Comparison of ENCODE assay signal across 8 cellular contexts in the genomic region with DNA sequence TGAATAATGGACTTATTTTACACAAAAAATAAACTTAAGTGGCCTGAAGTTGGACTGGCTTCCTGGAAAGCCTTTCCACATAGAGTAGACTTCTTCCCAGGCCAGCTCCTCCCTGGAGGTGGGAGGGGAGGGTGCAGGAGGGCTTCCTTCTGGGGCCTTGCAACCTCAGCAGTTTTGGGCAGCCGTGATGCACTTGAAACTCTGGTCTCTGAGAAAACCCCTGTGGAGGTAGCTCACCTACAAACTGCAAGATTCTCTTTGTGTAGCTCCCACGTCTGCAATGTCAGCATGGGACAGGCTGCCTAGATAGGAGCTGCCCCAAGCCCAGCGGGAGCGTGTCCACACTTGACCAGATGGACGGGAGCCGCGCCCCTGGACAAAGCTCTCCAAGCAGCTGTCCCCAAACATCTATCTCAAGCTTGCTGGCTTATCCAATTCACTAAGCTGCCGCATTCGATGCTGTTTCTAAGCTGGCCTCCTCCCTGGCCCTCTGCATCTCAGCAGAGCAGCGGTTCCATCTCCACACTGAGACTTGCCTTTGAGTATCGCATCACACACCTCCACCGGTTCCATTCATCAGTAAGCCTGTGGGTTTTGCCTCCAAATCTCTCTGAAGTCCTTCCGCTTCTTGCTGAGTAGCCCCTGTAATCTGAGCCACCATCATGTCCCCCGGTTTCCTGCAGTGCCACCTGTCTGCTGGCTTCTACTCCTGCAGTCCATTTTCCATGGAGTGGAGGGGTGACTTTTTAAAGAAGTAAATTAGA. TPM values are rescaled to one million over a fixed set of nuclear protein-coding genes. Genes with fewer than 3 reads are reported as not detected.
DNase-seq lines count a peak whose midpoint lies in the region; ATAC-seq, FAIRE-seq and TF ChIP-seq lines count a peak whose summit lies in the region.

No MANE protein-coding gene starts in this region.

- no peak overlapping the region for H3K4me3 ChIP-seq in astrocyte (ENCODE audit: insufficient read depth, low read depth, low read length)
- H3K4me3 ChIP-seq in keratinocyte (ENCODE audit: control insufficient read depth in 2 of 3, extremely low read depth in 1 of 3, insufficient read depth in 2 of 3, low read depth in 1 of 3, low read length in 3 of 3), result peak overlapping the region in 1 of 3 experiments; percentile 58
- H3K4me3 ChIP-seq in stomach smooth muscle (ENCODE audit: low read length in 2 of 2), result peak overlapping the region; percentile 38 to 66

- H4K20me1 ChIP-seq in astrocyte (ENCODE audit: insufficient read depth, low read length) (peaks cover 30% of the 10 kb centered on the region), keratinocyte (ENCODE audit: control insufficient read depth, extremely low read depth, insufficient read depth, low read length) (peaks cover 16% of the 10 kb centered on the region)

- H3K9me3 Mint-ChIP-seq in astrocyte (ENCODE audit: unreplicated experiment), result peaks cover 4% of the 10 kb centered on the region

- H3K36me3 Mint-ChIP-seq in astrocyte (ENCODE audit: low read depth, unreplicated experiment), result no peaks in the 10 kb centered on the region

- TF ChIP-seq CTCF in astrocyte (IDR thresholded peaks at IDR 0.05; ENCODE audit: insufficient read depth, low read depth, low read length) (peak; percentile 28), keratinocyte (optimal IDR thresholded peaks at IDR 0.05 in 1 of 3, IDR thresholded peaks at IDR 0.05 in 1 of 3, conservative IDR thresholded peaks at IDR 0.05 in 1 of 3; ENCODE audit: extremely low read depth in 1 of 3, insufficient read depth in 2 of 3, low read length in 3 of 3) (peak; percentile 31 to 56 (median 48))

- H3K27ac ChIP-seq in astrocyte (ENCODE audit: low read depth, low read length) (peak overlapping the region; percentile 42), keratinocyte (ENCODE audit: control insufficient read depth, insufficient read depth, low read length) (peak overlapping the region; percentile 83), stomach smooth muscle (ENCODE audit: low read length) (peak overlapping the region; percentile 62)

- H3K79me2 ChIP-seq in astrocyte (ENCODE audit: insufficient read depth, low read length) (peaks cover 32% of the 10 kb centered on the region), keratinocyte (ENCODE audit: control insufficient read depth, insufficient read depth, low read length) (peaks cover 33% of the 10 kb centered on the region)

- H3K9ac ChIP-seq in astrocyte (ENCODE audit: low read length) (peak overlapping the region; percentile 46), keratinocyte (ENCODE audit: control insufficient read depth, extremely low read depth, insufficient read depth, low read length) (peak overlapping the region; percentile 71), stomach smooth muscle (ENCODE audit: low read length in 2 of 2) (peak overlapping the region; percentile 50 to 78)

- H3K27me3 ChIP-seq in astrocyte (ENCODE audit: insufficient read depth, low read length), result no peaks in the 10 kb centered on the region
- H3K27me3 ChIP-seq in keratinocyte (ENCODE audit: control insufficient read depth, extremely low read depth, insufficient read depth, low read length), result no peaks in the 10 kb centered on the region
- H3K27me3 ChIP-seq in stomach smooth muscle (ENCODE audit: control insufficient read depth in 1 of 2, insufficient read depth in 2 of 2, low read length in 2 of 2), result no peaks in the 10 kb centered on the region

- no peaks in the 10 kb centered on the region for H3K27me3 Mint-ChIP-seq in astrocyte (ENCODE audit: low read depth, unreplicated experiment)

- H3K4me1 Mint-ChIP-seq in astrocyte (ENCODE audit: low read depth, unreplicated experiment), result peaks cover 36% of the 10 kb centered on the region

- H3K4me2 ChIP-seq in astrocyte (ENCODE audit: low read length) (peak overlapping the region; percentile 78), keratinocyte (ENCODE audit: control insufficient read depth, extremely low read depth, insufficient read depth, low read depth, low read length) (peak overlapping the region; percentile 93)

- dilution Hi-C loops in keratinocyte (cut with MboI; ENCODE audit: extremely low pct_ligation_motif_present, low sequenced_read_pairs), result no loop called here

- H3K4me3 Mint-ChIP-seq in astrocyte (ENCODE audit: unreplicated experiment), result peak overlapping the region; percentile 54

- H3K36me3 ChIP-seq in astrocyte (ENCODE audit: insufficient read depth, low read length) (no peaks in the 10 kb centered on the region), keratinocyte (ENCODE audit: control insufficient read depth in 2 of 2, extremely low read depth in 1 of 2, insufficient read depth in 2 of 2, low read length in 2 of 2) (no peaks in the 10 kb centered on the region), stomach smooth muscle (ENCODE audit: control insufficient read depth in 2 of 2, insufficient read depth in 2 of 2, low read length in 2 of 2) (no peaks in the 10 kb centered on the region)

- H2AFZ ChIP-seq in astrocyte (ENCODE audit: low read depth, low read length), result peak overlapping the region; percentile 70
- peak overlapping the region; percentile 67 for H2AFZ ChIP-seq in keratinocyte (ENCODE audit: control insufficient read depth, low read length)

- FAIRE-seq in astrocyte (lab: Jason Lieb, UNC) (no peak), keratinocyte (lab: Jason Lieb, UNC) (no peak)

- H3K9me1 ChIP-seq in keratinocyte (ENCODE audit: control insufficient read depth, extremely low read depth, insufficient read depth, low read length), result peaks cover 3% of the 10 kb centered on the region

- H3K27ac Mint-ChIP-seq in astrocyte (ENCODE audit: unreplicated experiment), result peak overlapping the region; percentile 85

- H3K4me1 ChIP-seq in astrocyte (ENCODE audit: insufficient read depth, low read length) (peaks cover 27% of the 10 kb centered on the region), keratinocyte (ENCODE audit: control insufficient read depth, extremely low read depth, insufficient read depth, low read length) (peaks cover 58% of the 10 kb centered on the region), stomach smooth muscle (ENCODE audit: control insufficient read depth, insufficient read depth, low read length) (peaks cover 45% of the 10 kb centered on the region)

- ATAC-seq in GM21390 (IDR thresholded peaks at IDR 0.05; ENCODE audit: unreplicated experiment), result no peak

- H3K9me3 ChIP-seq in astrocyte (ENCODE audit: insufficient read depth, low read depth, low read length) (no peaks in the 10 kb centered on the region), keratinocyte (ENCODE audit: control insufficient read depth, low read depth, low read length) (no peaks in the 10 kb centered on the region), stomach smooth muscle (ENCODE audit: control insufficient read depth in 2 of 2, low read length in 2 of 2) (no peaks in the 10 kb centered on the region)

- DNase-seq in stimulated activated naive CD4-positive, alpha-beta T cell (lab: John Stamatoyannopoulos, UW), result peak in 4 of 6 experiments; percentile 13 to 39 (median 24)
- no peak for DNase-seq in stimulated activated naive CD4-positive, alpha-beta T cell treated with Interleukin-2 at 50 U/mL for 16 hours (lab: John Stamatoyannopoulos, UW)
- DNase-seq in NCI-H510A (lab: John Stamatoyannopoulos, UW) (peak; percentile 36), astrocyte (ENCODE audit: low read depth) (peak; percentile 34), keratinocyte (ENCODE audit: low read depth, low spot score) (no peak), NCI-H1105 treated with DMSO at 0.1 percent for 48 hours (lab: John Stamatoyannopoulos, UW) (no peak)

RNA-seq across cellular contexts. Expression of gene LPIN1, which starts 1.6 kb away (rescaled TPM):
- 16.1 and 23.4 TPM in 2 replicates for total RNA-seq in astrocyte
- polyA plus RNA-seq in keratinocyte, result 38.9 to 81.7 TPM (median 79.6 TPM) in 3 replicates
- polyA plus RNA-seq in keratinocyte (2011; ENCODE audit: low read depth), result 7.5 TPM
- 27.8 and 38.7 TPM in 2 replicates for polyA plus RNA-seq in keratinocyte (2011; cell fraction: cytosol; rRNA removed)
- 94.9 and 97.4 TPM in 2 replicates for polyA plus RNA-seq in keratinocyte (2011; cell fraction: nucleus; rRNA removed)
- polyA plus RNA-seq in keratinocyte (2012; ENCODE audit: low replicate concordance), result 8.6 and 50.9 TPM in 2 replicates
- polyA minus RNA-seq in keratinocyte, result 27.2 to 59.8 TPM (median 50.8 TPM) in 3 replicates
- 21.5 TPM for polyA minus RNA-seq in keratinocyte (2011; cell fraction: cytosol; rRNA and poly(A)+ RNA removed)
- 43.8 and 65.2 TPM in 2 replicates for polyA minus RNA-seq in keratinocyte (2011; cell fraction: nucleus; rRNA and poly(A)+ RNA removed)

Comparison
In these comparisons a context has a peak if more than half of its experiments do, and no peak if none do; other contexts are left out.
1. DNase-seq: peak in stimulated activated naive CD4-positive, alpha-beta T cell (4 of 6), NCI-H510A (single experiment) and astrocyte (single experiment); none in stimulated activated naive CD4-positive, alpha-beta T cell treated with Interleukin-2 at 50 U/mL for 16 hours (single experiment), keratinocyte (single experiment) and NCI-H1105 treated with DMSO at 0.1 percent for 48 hours (single experiment).
2. Peak in every context shown above with its lines, with median percentiles within 50 percentile points of each other: H3K27ac ChIP-seq and H3K9ac ChIP-seq.